Comparison of ENCODE assay signal across 16 cellular contexts in the genomic region with DNA sequence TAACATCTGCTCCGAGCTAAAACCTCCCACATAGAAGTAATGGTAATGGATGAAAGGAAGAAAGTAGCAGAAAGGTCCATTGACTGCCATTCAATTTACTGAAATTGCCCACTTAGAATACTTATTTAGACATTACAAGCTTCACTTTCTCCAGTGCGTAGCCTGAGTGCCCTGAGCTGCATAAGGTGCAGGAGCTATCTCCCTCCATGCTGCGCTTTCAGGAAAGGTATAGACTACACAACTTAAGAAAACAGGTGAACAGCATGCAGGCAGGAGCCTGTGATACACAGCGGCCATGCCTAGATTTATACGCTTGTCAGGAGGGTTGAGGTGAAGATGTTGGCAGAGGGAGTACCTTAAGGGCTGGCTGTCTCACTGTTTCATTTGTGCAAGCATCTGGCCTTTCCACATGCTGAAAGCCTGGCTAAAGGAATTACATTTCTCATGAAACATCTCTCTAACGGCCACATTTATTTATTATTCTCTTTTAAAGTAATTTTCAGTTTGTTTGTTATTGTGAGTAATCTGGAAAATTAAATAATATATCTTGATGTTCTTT.
"Had no signal": no experiment of that assay in that cellular context is flagged by ENCODE, and none has a peak within 500 bp of the region (broad histone marks: within the 10 kb centered on the region; RNA-seq: fewer than 3 reads in every experiment).

No MANE protein-coding gene starts in this region.

- H3K9me3 ChIP-seq: neutrophil, ovary, right atrium auricular region, sigmoid colon had no signal

- H3K4me1 ChIP-seq: right atrium auricular region, sigmoid colon had no signal

- H3K4me3 ChIP-seq: dorsolateral prefrontal cortex, hepatocyte, ovary, right atrium auricular region, sigmoid colon, skin epidermis had no signal

- H3K4me1 Mint-ChIP-seq: naive B cell, nephron had no signal

- H2AFZ ChIP-seq: hepatocyte had no signal

- H3K9me3 Mint-ChIP-seq: nephron had no signal

- H3K27me3 Mint-ChIP-seq: naive B cell had no signal

- H3K27ac ChIP-seq: dorsolateral prefrontal cortex, hepatocyte, neutrophil, ovary, right atrium auricular region, sigmoid colon, skin epidermis had no signal

- DNase-seq: cortex of kidney; dorsolateral prefrontal cortex; effector CD8-positive, alpha-beta T cell; foreskin melanocyte; left colon; mesendoderm; naive B cell; ovary; sigmoid colon; stimulated activated naive CD4-positive, alpha-beta T cell; trophoblast cell had no signal

- H3K27ac Mint-ChIP-seq: naive B cell, nephron had no signal

- H3K36me3 Mint-ChIP-seq: naive B cell had no signal

- H3K27me3 ChIP-seq: dorsolateral prefrontal cortex, hepatocyte, neutrophil, ovary, right atrium auricular region, sigmoid colon had no signal

- H3K36me3 ChIP-seq: neutrophil, ovary, right atrium auricular region, sigmoid colon had no signal

- ATAC-seq: left colon had no signal

- H3K4me2 ChIP-seq: hepatocyte had no signal

- H3K79me2 ChIP-seq: hepatocyte had no signal

- H3K4me3 Mint-ChIP-seq: naive B cell, nephron had no signal
